ENCODE assay signal across 8 cellular contexts in genomic region chr7:100836812-100837098, GRCh38. TPM values are rescaled to one million over a fixed set of nuclear protein-coding genes. Genes with fewer than 3 reads are reported as not detected.
DNase-seq lines count a peak whose midpoint lies in the region; ATAC-seq and TF ChIP-seq lines count a peak whose summit lies in the region.

No MANE protein-coding gene starts in this region.

- no peaks in the 10 kb centered on the region for H3K27me3 Mint-ChIP-seq in stimulated activated naive CD8-positive, alpha-beta T cell treated with anti-CD3 and anti-CD28 coated beads, Interleukin-15, Interleukin-2, amounts not matched to agents 100 ng/mL and 50 ng/mL, for 24 hours
- no peaks in the 10 kb centered on the region for H3K27me3 Mint-ChIP-seq in chondrocyte (ENCODE audit: low read depth)

- no peaks in the 10 kb centered on the region for H3K27me3 ChIP-seq in muscle layer of duodenum (ENCODE audit: low read depth, low read length)
- H3K27me3 ChIP-seq in vagina = no peaks in the 10 kb centered on the region

- H3K4me3 ChIP-seq in muscle layer of duodenum (ENCODE audit: low read depth in 1 of 2, low read length in 2 of 2) = peak overlapping the region; percentile 52 to 60
- peak overlapping the region; percentile 31 to 38 for H3K4me3 ChIP-seq in vagina

- H3K27ac ChIP-seq in muscle layer of duodenum (ENCODE audit: low read length) (peak overlapping the region; percentile 62), vagina (peak overlapping the region; percentile 68)

- no peak for TF ChIP-seq CTCF in chondrocyte (IDR thresholded peaks at IDR 0.05)
- no peak for TF ChIP-seq CTCF in vagina (IDR thresholded peaks at IDR 0.05)

- ATAC-seq in stimulated activated naive CD8-positive, alpha-beta T cell treated with anti-CD3 and anti-CD28 coated beads, Interleukin-15, Interleukin-2, amounts not matched to agents 100 U/mL and 50 U/mL, for 24 hours = no peak
- no peak for ATAC-seq in HG03097 (IDR thresholded peaks at IDR 0.05; ENCODE audit: low FRiP score, unreplicated experiment)
- ATAC-seq in GM21381 (IDR thresholded peaks at IDR 0.05; ENCODE audit: unreplicated experiment) = no peak

- H3K4me1 ChIP-seq in muscle layer of duodenum (ENCODE audit: control insufficient read depth in 1 of 2, insufficient read depth in 2 of 2, low read length in 2 of 2) = peaks cover 0 to 3% of the 10 kb centered on the region in 2 donors
- peaks cover 12% of the 10 kb centered on the region for H3K4me1 ChIP-seq in vagina

- TF ChIP-seq POLR2A in vagina (IDR thresholded peaks at IDR 0.05) = no peak

- no peaks in the 10 kb centered on the region for H3K36me3 ChIP-seq in muscle layer of duodenum (ENCODE audit: control insufficient read depth in 1 of 2, insufficient read depth in 2 of 2, low read length in 2 of 2)
- H3K36me3 ChIP-seq in vagina = no peaks in the 10 kb centered on the region

- intact Hi-C loops in vagina (cut with DNase I) = loop anchor here (5.0 kb wide), 1 partner anchor 34 kb away; no protein-coding TSS in a partner anchor

- H3K4me1 Mint-ChIP-seq in stimulated activated naive CD8-positive, alpha-beta T cell treated with anti-CD3 and anti-CD28 coated beads, Interleukin-15, Interleukin-2, amounts not matched to agents 100 ng/mL and 50 ng/mL, for 24 hours (ENCODE audit: low read depth) = peaks cover 15% of the 10 kb centered on the region
- peaks cover 12% of the 10 kb centered on the region for H3K4me1 Mint-ChIP-seq in chondrocyte (ENCODE audit: low read depth)

- H3K9me3 Mint-ChIP-seq in stimulated activated naive CD8-positive, alpha-beta T cell treated with anti-CD3 and anti-CD28 coated beads, Interleukin-15, Interleukin-2, amounts not matched to agents 100 ng/mL and 50 ng/mL, for 24 hours = no peaks in the 10 kb centered on the region
- no peaks in the 10 kb centered on the region for H3K9me3 Mint-ChIP-seq in chondrocyte (ENCODE audit: low read depth)

- peak overlapping the region; percentile 58 for H3K4me3 Mint-ChIP-seq in stimulated activated naive CD8-positive, alpha-beta T cell treated with anti-CD3 and anti-CD28 coated beads, Interleukin-15, Interleukin-2, amounts not matched to agents 100 ng/mL and 50 ng/mL, for 24 hours
- H3K4me3 Mint-ChIP-seq in chondrocyte (ENCODE audit: unreplicated experiment) = peak overlapping the region; percentile 69

- no peak for DNase-seq in stimulated activated naive CD8-positive, alpha-beta T cell treated with anti-CD3 and anti-CD28 coated beads, Interleukin-15, Interleukin-2, amounts not matched to agents 100 U/mL and 50 U/mL, for 24 hours
- DNase-seq in chondrocyte (ENCODE audit: low spot score) = no peak
- DNase-seq in vagina (ENCODE audit: extremely low spot score in 2 of 2) = no peak
- no peak for DNase-seq in MV-4-11 (lab: John Stamatoyannopoulos, UW)

- H3K27ac Mint-ChIP-seq in stimulated activated naive CD8-positive, alpha-beta T cell treated with anti-CD3 and anti-CD28 coated beads, Interleukin-15, Interleukin-2, amounts not matched to agents 100 ng/mL and 50 ng/mL, for 24 hours = peak overlapping the region; percentile 70
- peak overlapping the region; percentile 89 for H3K27ac Mint-ChIP-seq in chondrocyte (ENCODE audit: unreplicated experiment)

- no peaks in the 10 kb centered on the region for H3K36me3 Mint-ChIP-seq in stimulated activated naive CD8-positive, alpha-beta T cell treated with anti-CD3 and anti-CD28 coated beads, Interleukin-15, Interleukin-2, amounts not matched to agents 100 ng/mL and 50 ng/mL, for 24 hours (ENCODE audit: low read depth)
- H3K36me3 Mint-ChIP-seq in chondrocyte (ENCODE audit: low read depth) = no peaks in the 10 kb centered on the region

- H3K9me3 ChIP-seq in muscle layer of duodenum (ENCODE audit: control insufficient read depth in 1 of 2, low read length in 2 of 2) (no peaks in the 10 kb centered on the region), vagina (no peaks in the 10 kb centered on the region)

RNA-seq across cellular contexts. Expression of gene EPHB4, which starts 9.4 kb away (rescaled TPM):
- total RNA-seq in chondrocyte = 56.6 to 60.7 TPM (median 59.5 TPM) in 3 replicates
- total RNA-seq in vagina = 72.4 TPM

RNA-seq across cellular contexts. Expression of gene SLC12A9, which starts 15.8 kb away (rescaled TPM):
- total RNA-seq in chondrocyte = 23.5 to 26.6 TPM (median 26.0 TPM) in 3 replicates
- total RNA-seq in vagina = 15.7 TPM

RNA-seq across cellular contexts. Expression of gene TRIP6, which starts 30.4 kb away (rescaled TPM):
- total RNA-seq in chondrocyte (91.6 to 104 TPM (median 98.4 TPM) in 3 replicates), vagina (52.1 TPM)

RNA-seq across cellular contexts. Expression of gene SRRT, which starts 38.1 kb away (rescaled TPM):
- total RNA-seq in chondrocyte (104 to 138 TPM (median 105 TPM) in 3 replicates), vagina (96.5 TPM)

RNA-seq across cellular contexts. Expression of gene UFSP1, which starts 52.8 kb away (rescaled TPM):
- total RNA-seq in chondrocyte (4.1 to 5.0 TPM (median 4.3 TPM) in 3 replicates), vagina (3.4 TPM)
